ENCODE assay signal across 1 cellular context in genomic region chr14:103879570-103880333, GRCh38.
TF ChIP-seq lines count a peak whose summit lies in the region.

No MANE protein-coding gene starts in this region.

TF ChIP-seq in HepG2, 621 proteins besides CTCF, POLR2A, EP300 and RAD21 (continued from another document and continues in another):
- TF ChIP-seq LBX2 (CRISPR knock-in tag; IDR thresholded peaks at IDR 0.05; ENCODE audit: borderline replicate concordance), result no peak
- TF ChIP-seq ZNF563 (CRISPR knock-in tag; IDR thresholded peaks at IDR 0.05), result no peak
- no peak; the same call in 1 of the 2 replicates for TF ChIP-seq ATF6 (CRISPR knock-in tag; conservative IDR thresholded peaks at IDR 0.05)
- TF ChIP-seq DR1 (CRISPR knock-in tag; IDR thresholded peaks at IDR 0.05), result peak; percentile 57; the same call in 1 of the 2 replicates
- TF ChIP-seq SRSF9 (IDR thresholded peaks at IDR 0.05; ENCODE audit: borderline replicate concordance, insufficient read depth, low read depth, low read length, poor library complexity, severe bottlenecking), result no peak
- no peak; the same call in 2 of the 3 replicates for TF ChIP-seq MXI1 (IDR thresholded peaks at IDR 0.05; ENCODE audit: borderline replicate concordance, low read depth, low read length)
- TF ChIP-seq ZNF710 (CRISPR knock-in tag; IDR thresholded peaks at IDR 0.05; ENCODE audit: borderline replicate concordance), result no peak
- TF ChIP-seq ZNF44 (CRISPR knock-in tag; IDR thresholded peaks at IDR 0.05), result no peak
- peak; percentile 89 for TF ChIP-seq SALL1 (CRISPR knock-in tag; IDR thresholded peaks at IDR 0.05)
- TF ChIP-seq ZNF234 (CRISPR knock-in tag; conservative IDR thresholded peaks at IDR 0.05), result no peak
- peak; percentile 53 for TF ChIP-seq ZNF142 (CRISPR knock-in tag; IDR thresholded peaks at IDR 0.05)
- no peak for TF ChIP-seq ZNF33A (CRISPR knock-in tag; IDR thresholded peaks at IDR 0.05; ENCODE audit: borderline replicate concordance)
- TF ChIP-seq HDAC6 (IDR thresholded peaks at IDR 0.05; ENCODE audit: low read depth, low read length), result no peak
- no peak for TF ChIP-seq ATF5 (CRISPR knock-in tag; IDR thresholded peaks at IDR 0.05; ENCODE audit: low read depth)
- TF ChIP-seq MXD3 (CRISPR knock-in tag; IDR thresholded peaks at IDR 0.05), result peak; percentile 85
- TF ChIP-seq ZBTB49 (CRISPR knock-in tag; IDR thresholded peaks at IDR 0.05; ENCODE audit: borderline replicate concordance), result no peak
- peak; percentile 33 for TF ChIP-seq YY1 (IDR thresholded peaks at IDR 0.05; ENCODE audit: insufficient read depth, insufficient replicate concordance, low read depth, low read length)
- no peak; the same call in 1 of the 2 replicates for TF ChIP-seq KLF11 (CRISPR knock-in tag; IDR thresholded peaks at IDR 0.05)
- no peak for TF ChIP-seq KLF15 (CRISPR knock-in tag; IDR thresholded peaks at IDR 0.05; ENCODE audit: borderline replicate concordance)
- peak; percentile 33 for TF ChIP-seq HNRNPLL (IDR thresholded peaks at IDR 0.05; ENCODE audit: low read depth, low read length, poor library complexity, severe bottlenecking)
- no peak for TF ChIP-seq CC2D1A (CRISPR knock-in tag; IDR thresholded peaks at IDR 0.05)
- 0 out of 2 replicates have a peak, but pooled peaks have one; percentile 62 for TF ChIP-seq PCBP1 (IDR thresholded peaks at IDR 0.05; ENCODE audit: borderline replicate concordance, low read depth, low read length)
- peak; percentile 81; the same call in 1 of the 2 replicates for TF ChIP-seq ZNF430 (CRISPR knock-in tag; IDR thresholded peaks at IDR 0.05)
- no peak for TF ChIP-seq PBX3 (CRISPR knock-in tag; IDR thresholded peaks at IDR 0.05; ENCODE audit: borderline replicate concordance)
- TF ChIP-seq AKNA (CRISPR knock-in tag; IDR thresholded peaks at IDR 0.05; ENCODE audit: borderline replicate concordance), result no peak
- TF ChIP-seq ZNF709 (CRISPR knock-in tag; IDR thresholded peaks at IDR 0.05), result no peak
- TF ChIP-seq ZNF614 (CRISPR knock-in tag; IDR thresholded peaks at IDR 0.05; ENCODE audit: borderline replicate concordance), result peak; percentile 84; the same call in 1 of the 2 replicates
- TF ChIP-seq HES4 (CRISPR knock-in tag; IDR thresholded peaks at IDR 0.05; ENCODE audit: borderline replicate concordance), result no peak
- no peak for TF ChIP-seq NPAS2 (CRISPR knock-in tag; IDR thresholded peaks at IDR 0.05; ENCODE audit: borderline replicate concordance)
- 0 out of 2 replicates have a peak, but pooled peaks have one; percentile 17 for TF ChIP-seq CSRNP1 (CRISPR knock-in tag; IDR thresholded peaks at IDR 0.05)
- TF ChIP-seq MIER2 (CRISPR knock-in tag; IDR thresholded peaks at IDR 0.05), result 0 out of 2 replicates have a peak, but pooled peaks have one; percentile 27
- 0 out of 2 replicates have a peak, but pooled peaks have one; percentile 9 for TF ChIP-seq EED (CRISPR knock-in tag; IDR thresholded peaks at IDR 0.05)
